In the genomic region with DNA sequence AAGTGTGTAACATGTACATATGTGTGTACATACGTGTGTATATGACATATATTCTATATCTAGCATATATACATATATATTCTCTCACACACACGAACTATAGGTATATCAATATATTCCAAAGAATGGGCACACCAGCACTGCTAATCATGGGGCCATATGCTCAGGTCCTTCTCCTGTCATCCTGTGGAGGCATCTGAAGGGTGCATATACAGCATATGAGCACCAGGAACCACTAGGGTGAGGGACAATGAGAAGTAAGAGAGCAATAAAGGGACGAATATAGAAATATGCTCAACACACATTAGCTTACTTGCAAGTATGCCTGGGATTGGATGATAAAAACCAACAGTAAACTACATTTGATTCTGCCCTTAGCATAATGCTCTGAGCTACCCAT, we compare ENCODE assay signal across 32 cellular contexts.
"Had no signal": no experiment of that assay in that cellular context is flagged by ENCODE, and none has a peak within 500 bp of the region (broad histone marks: within the 10 kb centered on the region; RNA-seq: fewer than 3 reads in every experiment).

No MANE protein-coding gene starts in this region.

- FAIRE-seq: astrocyte, bronchial epithelial cell had no signal

- H3K27me3 ChIP-seq: brain microvascular endothelial cell, dorsolateral prefrontal cortex, gastrocnemius medialis, heart left ventricle had no signal

- H3K27ac Mint-ChIP-seq: activated B cell treated with CpG ODN at 0.5 μM for 24 hours; activated CD8-positive, alpha-beta T cell treated with anti-CD3 and anti-CD28 coated beads for 36 hours; activated naive CD8-positive, alpha-beta T cell; activated T-helper 17 cell treated with anti-CD3 and anti-CD28 coated beads, Interleukin-2, amount 50 U/mL, for 72 hours; dendritic cell treated with granulocyte-macrophage colony-stimulating factor and Interleukin-4, amounts not matched to agents 40 ng/mL and 50 ng/mL, for 4 days; T-helper 17 cell; T-helper 2 cell treated with Interferon-gamma antibody and Interleukin-4, amounts not matched to agents 5 μg/mL and 100 μg/mL, for 36 hours had no signal

- H3K27me3 Mint-ChIP-seq: activated B cell treated with CpG ODN at 0.5 μM for 24 hours; activated CD8-positive, alpha-beta T cell treated with anti-CD3 and anti-CD28 coated beads for 36 hours; activated naive CD8-positive, alpha-beta T cell; activated T-helper 17 cell treated with anti-CD3 and anti-CD28 coated beads, Interleukin-2, amount 50 U/mL, for 72 hours; central memory CD8-positive, alpha-beta T cell; dendritic cell treated with granulocyte-macrophage colony-stimulating factor and Interleukin-4, amounts not matched to agents 40 ng/mL and 50 ng/mL, for 4 days; T-helper 17 cell had no signal

- H3K4me1 Mint-ChIP-seq: activated B cell treated with CpG ODN at 0.5 μM for 24 hours; activated T-helper 17 cell treated with anti-CD3 and anti-CD28 coated beads, Interleukin-2, amount 50 U/mL, for 72 hours; central memory CD8-positive, alpha-beta T cell had no signal

- H3K9me3 Mint-ChIP-seq: activated B cell treated with CpG ODN at 0.5 μM for 24 hours; activated CD8-positive, alpha-beta T cell treated with anti-CD3 and anti-CD28 coated beads for 36 hours; activated T-cell treated with anti-CD3 and anti-CD28 coated beads, Interleukin-2, amount 50 U/mL, for 4 hours; activated T-helper 17 cell treated with anti-CD3 and anti-CD28 coated beads, Interleukin-2, amount 50 U/mL, for 72 hours; central memory CD8-positive, alpha-beta T cell; dendritic cell treated with granulocyte-macrophage colony-stimulating factor and Interleukin-4, amounts not matched to agents 40 ng/mL and 50 ng/mL, for 4 days; T-helper 2 cell treated with Interferon-gamma antibody and Interleukin-4, amounts not matched to agents 5 μg/mL and 100 μg/mL, for 36 hours had no signal

- H3K4me3 Mint-ChIP-seq: activated B cell treated with CpG ODN at 0.5 μM for 24 hours; activated CD8-positive, alpha-beta T cell treated with anti-CD3 and anti-CD28 coated beads for 36 hours; activated naive CD8-positive, alpha-beta T cell; activated T-cell treated with anti-CD3 and anti-CD28 coated beads, Interleukin-2, amount 50 U/mL, for 4 hours; activated T-helper 17 cell treated with anti-CD3 and anti-CD28 coated beads, Interleukin-2, amount 50 U/mL, for 72 hours; central memory CD8-positive, alpha-beta T cell; dendritic cell treated with granulocyte-macrophage colony-stimulating factor and Interleukin-4, amounts not matched to agents 40 ng/mL and 50 ng/mL, for 4 days; T-helper 17 cell; T-helper 2 cell treated with Interferon-gamma antibody and Interleukin-4, amounts not matched to agents 5 μg/mL and 100 μg/mL, for 36 hours had no signal

- ATAC-seq: activated CD4-positive, CD25-positive, alpha-beta regulatory T cell treated with anti-CD3 and anti-CD28 coated beads, Interleukin-2, amount 50 U/mL, for 24 hours; activated CD8-positive, alpha-beta T cell treated with anti-CD3 and anti-CD28 coated beads for 36 hours; activated T-cell treated with anti-CD3 and anti-CD28 coated beads, Interleukin-2, amount 50 U/mL, for 4 hours; activated T-helper 17 cell treated with anti-CD3 and anti-CD28 coated beads, Interleukin-2, amount 50 U/mL, for 72 hours; gastrocnemius medialis; heart left ventricle; T-helper 17 cell had no signal

- H3K4me3 ChIP-seq: coronary artery, dorsolateral prefrontal cortex, gastrocnemius medialis, heart left ventricle had no signal

- H3K9me3 ChIP-seq: gastrocnemius medialis, heart left ventricle had no signal

- H3K36me3 Mint-ChIP-seq: activated naive CD8-positive, alpha-beta T cell had no signal

- H3K36me3 ChIP-seq: brain microvascular endothelial cell, gastrocnemius medialis, heart left ventricle, WERI-Rb-1 had no signal

- DNase-seq: activated B cell treated with CpG ODN at 0.5 μM for 24 hours; activated CD4-positive, alpha-beta T cell treated with anti-CD3 and anti-CD28 coated beads for 48 hours; activated CD4-positive, alpha-beta T cell treated with anti-CD3 and anti-CD28 coated beads, Interleukin-2, amount 50 U/mL, for 1 hour; activated CD4-positive, alpha-beta T cell treated with anti-CD3 and anti-CD28 coated beads, Interleukin-2, amount 50 U/mL, for 48 hours; activated CD8-positive, alpha-beta memory T cell treated with anti-CD3 and anti-CD28 coated beads for 24 hours; activated CD8-positive, alpha-beta T cell treated with anti-CD3 and anti-CD28 coated beads for 36 hours; activated effector memory CD4-positive, alpha-beta T cell treated with Interleukin-2 at 50 U/mL for 16 hours; activated gamma-delta T cell treated with Interleukin-2 at 50 U/mL for 16 hours; activated naive CD4-positive, alpha-beta T cell treated with anti-CD3 and anti-CD28 coated beads, Interleukin-2, amount 50 U/mL, for 16 hours; activated naive CD4-positive, alpha-beta T cell treated with Interleukin-2 at 50 U/mL for 16 hours; activated T-cell treated with anti-CD3 and anti-CD28 coated beads, Interleukin-2, amount 50 U/mL, for 4 hours; amniotic stem cell; anterior cingulate cortex; dorsolateral prefrontal cortex; effector CD4-positive, alpha-beta T cell; gastrocnemius medialis; glutamatergic neuron; heart left ventricle; T-helper 1 cell; T-helper 17 cell; T1000; WERI-Rb-1 had no signal

- H3K27ac ChIP-seq: brain microvascular endothelial cell, coronary artery, dorsolateral prefrontal cortex, gastrocnemius medialis, heart left ventricle, WERI-Rb-1 had no signal
